17 cellular contexts compared by ENCODE assay signal in genomic region chr6:90461367-90461766, GRCh38.
DNase-seq lines count a peak whose midpoint lies in the region; ATAC-seq and TF ChIP-seq lines count a peak whose summit lies in the region.
"Had no signal": no experiment of that assay in that cellular context is flagged by ENCODE, and none has a peak within 500 bp of the region (broad histone marks: within the 10 kb centered on the region; RNA-seq: fewer than 3 reads in every experiment).

No MANE protein-coding gene starts in this region.

- no peaks in the 10 kb centered on the region for H3K27me3 Mint-ChIP-seq in activated CD4-positive, alpha-beta T cell treated with anti-CD3 and anti-CD28 coated beads, Interleukin-2, amount 10 ng/mL, durations not matched to agents 7 days and 5 days
- H3K27me3 Mint-ChIP-seq in GM23338 (ENCODE audit: insufficient read depth, low read depth, poor library complexity) = peaks cover 4% of the 10 kb centered on the region
- H3K27me3 Mint-ChIP-seq in activated CD8-positive, alpha-beta T cell treated with anti-CD3 and anti-CD28 coated beads, Interleukin-2, amount 10 ng/mL, durations not matched to agents 7 days and 5 days (ENCODE audit: low read depth) = no peaks in the 10 kb centered on the region

- POLR2A ChIA-PET in activated CD4-positive, alpha-beta T cell treated with anti-CD3 and anti-CD28 coated beads, Interleukin-2, amount 10 ng/mL, durations not matched to agents 7 days and 5 days (lab: Charles Lee) = interaction anchor here (0.7 kb wide), 1 partner anchor 458 kb away, joined by 3 read pairs; no protein-coding TSS in a partner anchor
- POLR2A ChIA-PET in activated CD8-positive, alpha-beta T cell treated with anti-CD3 and anti-CD28 coated beads, Interleukin-2, amount 10 ng/mL, durations not matched to agents 7 days and 5 days (lab: Charles Lee) = interaction anchor here (0.7 to 2.3 kb wide), 5 partner anchors 36 to 166 kb away, joined by 3 to 8 read pairs (median 4); no protein-coding TSS in a partner anchor

- H3K4me1 ChIP-seq in GM23338 (ENCODE audit: insufficient read depth) = no peaks in the 10 kb centered on the region
- H3K4me1 ChIP-seq: A549 had no signal

- H3K27me3 ChIP-seq in GM23338 (ENCODE audit: insufficient read depth) = no peaks in the 10 kb centered on the region

- peak overlapping the region; percentile 50 for H3K27ac Mint-ChIP-seq in activated CD4-positive, alpha-beta T cell treated with anti-CD3 and anti-CD28 coated beads, Interleukin-2, amount 10 ng/mL, durations not matched to agents 7 days and 5 days
- H3K27ac Mint-ChIP-seq in GM23338 = no peak overlapping the region
- peak overlapping the region; percentile 67 for H3K27ac Mint-ChIP-seq in activated CD8-positive, alpha-beta T cell treated with anti-CD3 and anti-CD28 coated beads, Interleukin-2, amount 10 ng/mL, durations not matched to agents 7 days and 5 days
- H3K27ac Mint-ChIP-seq: H9 had no signal

- CTCF ChIA-PET in activated CD4-positive, alpha-beta T cell treated with anti-CD3 and anti-CD28 coated beads, Interleukin-2, amount 10 ng/mL, durations not matched to agents 7 days and 5 days (lab: Charles Lee) = interaction anchor here (0.5 to 7.3 kb wide), 7 partner anchors 9 to 651 kb away, joined by 3 to 72 read pairs (median 3); no protein-coding TSS in a partner anchor
- CTCF ChIA-PET in activated CD8-positive, alpha-beta T cell treated with anti-CD3 and anti-CD28 coated beads, Interleukin-2, amount 10 ng/mL, durations not matched to agents 7 days and 5 days (lab: Charles Lee) = interaction anchor here (1.1 to 11.3 kb wide), 5 partner anchors 10 to 166 kb away, joined by 3 to 148 read pairs (median 5); no protein-coding TSS in a partner anchor

- no peak overlapping the region for H3K4me3 Mint-ChIP-seq in activated CD4-positive, alpha-beta T cell treated with anti-CD3 and anti-CD28 coated beads, Interleukin-2, amount 10 ng/mL, durations not matched to agents 7 days and 5 days
- H3K4me3 Mint-ChIP-seq in GM23338 = no peak overlapping the region
- no peak overlapping the region for H3K4me3 Mint-ChIP-seq in activated CD8-positive, alpha-beta T cell treated with anti-CD3 and anti-CD28 coated beads, Interleukin-2, amount 10 ng/mL, durations not matched to agents 7 days and 5 days
- H3K4me3 Mint-ChIP-seq: H9 had no signal

- peaks cover 25% of the 10 kb centered on the region for H3K9me3 Mint-ChIP-seq in activated CD4-positive, alpha-beta T cell treated with anti-CD3 and anti-CD28 coated beads, Interleukin-2, amount 10 ng/mL, durations not matched to agents 7 days and 5 days
- peaks cover 8% of the 10 kb centered on the region; the same call in 2 of the 3 replicates for H3K9me3 Mint-ChIP-seq in GM23338
- H3K9me3 Mint-ChIP-seq in activated CD8-positive, alpha-beta T cell treated with anti-CD3 and anti-CD28 coated beads, Interleukin-2, amount 10 ng/mL, durations not matched to agents 7 days and 5 days (ENCODE audit: insufficient read depth) = peaks cover 7% of the 10 kb centered on the region

- H3K4me1 Mint-ChIP-seq in activated CD4-positive, alpha-beta T cell treated with anti-CD3 and anti-CD28 coated beads, Interleukin-2, amount 10 ng/mL, durations not matched to agents 7 days and 5 days = peaks cover 96% of the 10 kb centered on the region
- no peaks in the 10 kb centered on the region for H3K4me1 Mint-ChIP-seq in GM23338
- peaks cover 90% of the 10 kb centered on the region for H3K4me1 Mint-ChIP-seq in activated CD8-positive, alpha-beta T cell treated with anti-CD3 and anti-CD28 coated beads, Interleukin-2, amount 10 ng/mL, durations not matched to agents 7 days and 5 days (ENCODE audit: low read depth)

- intact Hi-C loops in left colon (cut with DNase I, micrococcal nuclease) = no loop called here

- H3K4me3 ChIP-seq in GM23338 = no peak overlapping the region
- H3K4me3 ChIP-seq: A549 had no signal

- no peaks in the 10 kb centered on the region for H3K9me2 ChIP-seq in GM23338 (ENCODE audit: insufficient read depth)

- H2AFZ ChIP-seq in GM23338 = 0 out of 2 replicates have a peak overlapping the region, but pooled peaks have one; percentile 59

- no peaks in the 10 kb centered on the region for H4K20me1 ChIP-seq in GM23338 (replicated peaks; ENCODE audit: insufficient read depth)

- no peak for TF ChIP-seq CTCF in GM23338 (conservative IDR thresholded peaks at IDR 0.05; ENCODE audit: low read depth in 2 of 2)

- no peak overlapping the region for H3K27ac ChIP-seq in GM23338 (ENCODE audit: low read depth)
- H3K27ac ChIP-seq: A549, C4-2B had no signal

- no peak overlapping the region for H3K4me2 ChIP-seq in GM23338
- H3K4me2 ChIP-seq: A549 had no signal

- ATAC-seq in GM23338 = no peak
- no peak for ATAC-seq in activated CD8-positive, alpha-beta T cell treated with anti-CD3 and anti-CD28 coated beads, Interleukin-2, amount 10 ng/mL, durations not matched to agents 7 days and 5 days
- ATAC-seq in left colon = peak; percentile 87
- ATAC-seq in GM18873 (IDR thresholded peaks at IDR 0.05; ENCODE audit: low FRiP score, unreplicated experiment) = no peak
- ATAC-seq in GM18511 (IDR thresholded peaks at IDR 0.05; ENCODE audit: unreplicated experiment) = no peak
- ATAC-seq: A549 had no signal

- H3F3A ChIP-seq in GM23338 (replicated peaks; ENCODE audit: low read depth) = no peaks in the 10 kb centered on the region

- H3K79me2 ChIP-seq in GM23338 (replicated peaks; ENCODE audit: insufficient read depth) = no peaks in the 10 kb centered on the region

- DNase-seq in activated CD4-positive, alpha-beta T cell treated with anti-CD3 and anti-CD28 coated beads, Interleukin-2, amount 10 ng/mL, durations not matched to agents 7 days and 5 days = no peak
- no peak for DNase-seq in activated CD4-positive, alpha-beta T cell treated with anti-CD3 and anti-CD28 coated beads, Interleukin-2, amount 50 U/mL, for 4 hours
- DNase-seq in GM23338 (ENCODE audit: low spot score) (no peak), left colon (no peak)
- no peak for DNase-seq in activated CD8-positive, alpha-beta T cell treated with anti-CD3 and anti-CD28 coated beads, Interleukin-2, amount 10 ng/mL, durations not matched to agents 7 days and 5 days
- DNase-seq: COR-L47, DMS153, H9, Karpas-422, MM.1S, NCI-H1105, NCI-H1694 treated with DMSO at 0.1 percent for 48 hours, NCI-H69 had no signal

- no peaks in the 10 kb centered on the region for H3K36me3 ChIP-seq in GM23338 (ENCODE audit: insufficient read depth)

- peaks cover 33% of the 10 kb centered on the region for H3K36me3 Mint-ChIP-seq in activated CD4-positive, alpha-beta T cell treated with anti-CD3 and anti-CD28 coated beads, Interleukin-2, amount 10 ng/mL, durations not matched to agents 7 days and 5 days (ENCODE audit: low read depth)
- H3K36me3 Mint-ChIP-seq in GM23338 (ENCODE audit: low read depth) = no peaks in the 10 kb centered on the region
- H3K36me3 Mint-ChIP-seq in activated CD8-positive, alpha-beta T cell treated with anti-CD3 and anti-CD28 coated beads, Interleukin-2, amount 10 ng/mL, durations not matched to agents 7 days and 5 days (ENCODE audit: low read depth) = peaks cover 16% of the 10 kb centered on the region

TF ChIP-seq in GM23338, 12 proteins besides CTCF, POLR2A, EP300 and RAD21:
- no peak for TF ChIP-seq NANOG (IDR thresholded peaks at IDR 0.05; ENCODE audit: borderline replicate concordance)
- no peak for TF ChIP-seq JUNB (IDR thresholded peaks at IDR 0.05; ENCODE audit: unreplicated experiment)
- TF ChIP-seq ZNF114 (CRISPR knock-in tag; IDR thresholded peaks at IDR 0.05) = no peak
- TF ChIP-seq ZNF331 (CRISPR knock-in tag; IDR thresholded peaks at IDR 0.05; ENCODE audit: low read depth) = no peak
